ENCODE assay signal across 10 cellular contexts in the genomic region with DNA sequence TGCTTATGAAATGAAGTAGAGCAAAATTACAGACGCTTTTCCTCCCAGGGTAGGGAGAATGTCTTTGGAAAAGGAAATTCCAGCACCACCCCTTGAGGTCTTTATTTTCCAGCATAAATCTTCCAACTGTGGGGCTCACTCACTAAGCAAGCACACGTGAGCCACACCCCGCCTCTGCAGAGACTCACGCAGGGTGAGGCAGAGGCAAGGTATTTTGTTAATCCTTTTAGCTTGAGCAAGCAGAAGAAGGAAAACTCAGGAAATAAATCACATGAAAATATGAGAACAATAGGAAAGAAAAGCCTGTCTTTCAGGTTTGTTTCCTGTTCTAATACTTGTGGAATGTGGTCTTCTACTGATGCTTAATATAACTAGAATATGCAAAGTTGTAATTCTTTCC. TPM values are rescaled to one million over a fixed set of nuclear protein-coding genes. Genes with fewer than 3 reads are reported as not detected.
DNase-seq lines count a peak whose midpoint lies in the region; ATAC-seq, FAIRE-seq and TF ChIP-seq lines count a peak whose summit lies in the region.
"Had no signal": no experiment of that assay in that cellular context is flagged by ENCODE, and none has a peak within 500 bp of the region (broad histone marks: within the 10 kb centered on the region; RNA-seq: fewer than 3 reads in every experiment).

No MANE protein-coding gene starts in this region.

- POLR2A ChIA-PET in A673 (lab: Charles Lee; ENCODE audit: low non-redundant PET) (no interaction called here), K562 (lab: Yijun Ruan, JAX) (no interaction called here)
- POLR2A ChIA-PET in activated CD4-positive, alpha-beta memory T cell treated with anti-CD3 and anti-CD28 coated beads for 36 hours (lab: Charles Lee), result no interaction called here

- no peaks in the 10 kb centered on the region for H3K36me3 ChIP-seq in A673 (ENCODE audit: insufficient read depth, low read length, poor library complexity, severe bottlenecking)
- no peaks in the 10 kb centered on the region for H3K36me3 ChIP-seq in K562 (ENCODE audit: control insufficient read depth, insufficient read depth, low read length)
- no peaks in the 10 kb centered on the region for H3K36me3 ChIP-seq in lower lobe of right lung

- peaks cover 6% of the 10 kb centered on the region; the same call in 2 of the 3 replicates for H3K79me2 ChIP-seq in K562 (ENCODE audit: control insufficient read depth, insufficient read depth, low read length)

- no peak overlapping the region for H3K27ac Mint-ChIP-seq in activated CD4-positive, alpha-beta memory T cell treated with anti-CD3 and anti-CD28 coated beads for 36 hours
- H3K27ac Mint-ChIP-seq: CD8-positive, alpha-beta T cell had no signal

- H3K4me1 Mint-ChIP-seq in activated CD4-positive, alpha-beta memory T cell treated with anti-CD3 and anti-CD28 coated beads for 36 hours (ENCODE audit: low read depth), result peaks cover 24% of the 10 kb centered on the region

- H2AFZ ChIP-seq in K562 (ENCODE audit: low read depth, low read length), result no peak overlapping the region

- H3K27me3 ChIP-seq in A673 (replicated peaks; ENCODE audit: insufficient read depth, low read depth, low read length, poor library complexity) (peaks cover 19% of the 10 kb centered on the region), K562 (ENCODE audit: control insufficient read depth in 2 of 2, insufficient read depth in 2 of 2, low read length in 2 of 2) (no peaks in the 10 kb centered on the region), lower lobe of right lung (ENCODE audit: low read depth) (no peaks in the 10 kb centered on the region)

- intact Hi-C loops in A673 (cut with micrococcal nuclease; ENCODE audit: unreplicated experiment) (loop anchor here (10.0 kb wide), 1 partner anchor 171 kb away; a partner anchor contains a TSS), K562 (cut with micrococcal nuclease) (no loop called here), lower lobe of right lung (cut with DNase I) (no loop called here), posterior vena cava (cut with DNase I) (loop anchor here in 1 of 2 donors (10.0 kb wide), 1 partner anchor 89 kb away; no protein-coding TSS in a partner anchor)
- intact Hi-C loops in activated CD4-positive, alpha-beta memory T cell treated with anti-CD3 and anti-CD28 coated beads for 36 hours (cut with micrococcal nuclease), result no loop called here

- no peak for TF ChIP-seq EP300 in K562 (IDR thresholded peaks at IDR 0.05; ENCODE audit: low read length)

- no peak overlapping the region for H3K9ac ChIP-seq in K562 (ENCODE audit: insufficient read depth in 1 of 2, low read depth in 2 of 2, low read length in 2 of 2)

- DNase-seq in A673 (ENCODE audit: low spot score), result peak; percentile 54
- peak; percentile 83 for DNase-seq in HPDE6-E6E7 (ENCODE audit: extremely low spot score)
- DNase-seq in K562 (ENCODE audit: extremely low read depth in 1 of 4, low spot score in 3 of 4), result no peak
- DNase-seq in lower lobe of right lung, result peak; percentile 45
- no peak for DNase-seq in posterior vena cava (ENCODE audit: low spot score)
- no peak for DNase-seq in activated CD4-positive, alpha-beta memory T cell treated with anti-CD3 and anti-CD28 coated beads for 36 hours
- no peak for DNase-seq in occipital lobe (lab: John Stamatoyannopoulos, UW)
- DNase-seq: activated naive CD4-positive, alpha-beta T cell treated with Interleukin-2 at 50 U/mL for 16 hours; CD8-positive, alpha-beta T cell had no signal

- H3K4me3 ChIP-seq in A673 (ENCODE audit: low read depth, low read length, poor library complexity, severe bottlenecking), result no peak overlapping the region
- no peak overlapping the region for H3K4me3 ChIP-seq in K562
- H3K4me3 ChIP-seq in lower lobe of right lung, result no peak overlapping the region

- CTCF ChIA-PET in A673 (lab: Charles Lee) (no interaction called here), K562 (lab: Yijun Ruan, JAX; ENCODE audit: low intra/inter-chr PET ratio) (no interaction called here)
- CTCF ChIA-PET in activated CD4-positive, alpha-beta memory T cell treated with anti-CD3 and anti-CD28 coated beads for 36 hours (lab: Charles Lee), result no interaction called here

- H4K20me1 ChIP-seq in K562 (replicated peaks; ENCODE audit: control insufficient read depth, insufficient read depth, low read length), result no peaks in the 10 kb centered on the region

- no peaks in the 10 kb centered on the region for H3K27me3 Mint-ChIP-seq in activated CD4-positive, alpha-beta memory T cell treated with anti-CD3 and anti-CD28 coated beads for 36 hours

- TF ChIP-seq CTCF in A673 (conservative IDR thresholded peaks at IDR 0.05; ENCODE audit: low read depth, low read length) (no peak), K562 (IDR thresholded peaks at IDR 0.05 in 2 of 3, conservative IDR thresholded peaks at IDR 0.05 in 1 of 3; ENCODE audit: insufficient read depth in 2 of 3, low read depth in 1 of 3, low read length in 3 of 3) (no peak), lower lobe of right lung (IDR thresholded peaks at IDR 0.05) (no peak)

- no peak overlapping the region for H3K4me3 Mint-ChIP-seq in activated CD4-positive, alpha-beta memory T cell treated with anti-CD3 and anti-CD28 coated beads for 36 hours
- H3K4me3 Mint-ChIP-seq: CD8-positive, alpha-beta T cell had no signal

- BruUV-seq in A673 (replicated peaks; lab: Mats Ljungman, UMichigan) (no TSS peak), K562 (replicated peaks; lab: Mats Ljungman, UMichigan) (no TSS peak)

- H3K9me1 ChIP-seq in K562 (ENCODE audit: control insufficient read depth, insufficient read depth, low read length), result no peaks in the 10 kb centered on the region

- 19% methylated on average over 4 of the region's 4 CpGs for WGBS in K562 (ENCODE audit: insufficient coverage, low coverage, missing lambda C conversion rate)

- H3K9me3 ChIP-seq in A673 (ENCODE audit: low read depth, low read length, poor library complexity, severe bottlenecking) (no peaks in the 10 kb centered on the region), K562 (replicated peaks; ENCODE audit: control insufficient read depth, insufficient read depth, low read depth, low read length) (no peaks in the 10 kb centered on the region), lower lobe of right lung (no peaks in the 10 kb centered on the region)

- in situ Hi-C loops in K562 (cut with MboI), result no loop called here

- FAIRE-seq in K562 (lab: Jason Lieb, UNC), result no peak

- peaks cover 3% of the 10 kb centered on the region for H3K36me3 Mint-ChIP-seq in activated CD4-positive, alpha-beta memory T cell treated with anti-CD3 and anti-CD28 coated beads for 36 hours
- H3K36me3 Mint-ChIP-seq: CD8-positive, alpha-beta T cell had no signal

- TF ChIP-seq POLR2A in K562 (conservative IDR thresholded peaks at IDR 0.05), result no peak

- H3K4me2 ChIP-seq in K562 (ENCODE audit: insufficient read depth, low read length), result no peak overlapping the region

- ATAC-seq in K562 (no peak), lower lobe of right lung (peak; percentile 52 to 57), HG03565 (IDR thresholded peaks at IDR 0.05; ENCODE audit: unreplicated experiment) (no peak)
- ATAC-seq: CD8-positive, alpha-beta T cell had no signal

- TF ChIP-seq RAD21 in K562 (CRISPR knock-in tag; conservative IDR thresholded peaks at IDR 0.05 in 1 of 2, IDR thresholded peaks at IDR 0.05 in 1 of 2), result no peak

- H3K27ac ChIP-seq in A673 (ENCODE audit: low read depth, low read length, poor library complexity, severe bottlenecking) (no peak overlapping the region), K562 (ENCODE audit: extremely low read depth, low read depth, low read length) (no peak overlapping the region), lower lobe of right lung (no peak overlapping the region)

- H3K4me1 ChIP-seq in A673 (ENCODE audit: insufficient read depth, low read length, poor library complexity, severe bottlenecking) (peaks cover 5% of the 10 kb centered on the region), K562 (replicated peaks in 1 of 2; ENCODE audit: control insufficient read depth in 2 of 2, insufficient read depth in 2 of 2, low read length in 2 of 2) (peaks cover 0 to 5% of the 10 kb centered on the region in 2 experiments; a peak in 2 of 5 replicates), lower lobe of right lung (peaks cover 31% of the 10 kb centered on the region)

- peaks cover 7% of the 10 kb centered on the region for H3K9me3 Mint-ChIP-seq in activated CD4-positive, alpha-beta memory T cell treated with anti-CD3 and anti-CD28 coated beads for 36 hours

TF ChIP-seq in K562, 482 proteins besides CTCF, POLR2A, EP300 and RAD21:
- TF ChIP-seq JUN (IDR thresholded peaks at IDR 0.05; ENCODE audit: borderline replicate concordance, low read depth, low read length), result no peak
- no peak for TF ChIP-seq JUN (CRISPR knock-in tag; IDR thresholded peaks at IDR 0.05; ENCODE audit: borderline replicate concordance)
- 0 out of 2 replicates have a peak, but pooled peaks have one; percentile 25 for TF ChIP-seq BHLHE40 (IDR thresholded peaks at IDR 0.05; ENCODE audit: low read length)

RNA-seq across cellular contexts. Expression of a gene that starts 4.1 kb away (rescaled TPM):
- 2.4 and 3.8 TPM in 2 replicates for total RNA-seq in A673 (2021)
- total RNA-seq in K562 (2011; cell fraction: chromatin; rRNA removed; ENCODE audit: low replicate concordance), result 15.0 and 25.0 TPM in 2 replicates
- total RNA-seq in K562 (2011; cell fraction: nucleolus; rRNA removed), result 4.7 and 5.4 TPM in 2 replicates
- total RNA-seq in K562 (2011; cell fraction: nucleoplasm; rRNA removed), result 9.0 and 17.7 TPM in 2 replicates
- 29.4 and 38.1 TPM in 2 replicates for total RNA-seq in K562 (2014; rRNA removed)
- 46.5 and 55.7 TPM in 2 replicates for total RNA-seq in K562 (2014; rRNA removed; fragmentation: Illumina TruSeq; extraction: Trizol)
- 45.7 and 52.5 TPM in 2 replicates for total RNA-seq in K562 (2015; rRNA removed; fragmentation: Illumina TruSeq; extraction: Trizol)
- 36.2 and 44.2 TPM in 2 replicates for total RNA-seq in K562 (2021)
- 13.0 and 16.1 TPM in 2 replicates for polyA plus RNA-seq in K562 (2011; rRNA removed)
- polyA plus RNA-seq in K562 (2011; cell fraction: cytosol; rRNA removed), result 5.8 and 7.4 TPM in 2 replicates
- 6.8 and 8.9 TPM in 2 replicates for polyA plus RNA-seq in K562 (2011; cell fraction: nucleus; rRNA removed)
- 9.5 and 14.3 TPM in 2 replicates for polyA plus RNA-seq in K562 (2012)
- 19.5 and 22.9 TPM in 2 replicates for polyA plus RNA-seq in K562 (2014; fragmentation: Illumina TruSeq; extraction: Trizol)
- polyA plus RNA-seq in K562 (2014; fragmentation: Nextera tagmentation; extraction: Ambion mirVana), result 10 to 100 TPM in 1 of 2 experiments, 1 to 10 TPM in 1; 5.3 to 13.9 TPM
- 13.2 and 15.1 TPM in 2 replicates for polyA plus RNA-seq in K562 (2014; rRNA removed)
- 36.8 and 42.7 TPM in 2 replicates for polyA minus RNA-seq in K562 (2011; rRNA and poly(A)+ RNA removed)
- 18.4 and 22.6 TPM in 2 replicates for polyA minus RNA-seq in K562 (2011; cell fraction: cytosol; rRNA and poly(A)+ RNA removed)
- polyA minus RNA-seq in K562 (2011; cell fraction: nucleus; rRNA and poly(A)+ RNA removed), result 12.5 and 31.9 TPM in 2 replicates
- 115 TPM for total RNA-seq in lower lobe of right lung
- total RNA-seq in posterior vena cava, result 10 to 100 TPM; 53.8 to 72.6 TPM
- total RNA-seq in activated CD4-positive, alpha-beta memory T cell treated with anti-CD3 and anti-CD28 coated beads for 36 hours, result 10 to 100 TPM; 26.1 to 28.1 TPM
- 20.6 TPM for total RNA-seq in occipital lobe

Comparison
In these comparisons a context has a peak if more than half of its experiments do, and no peak if none do; other contexts are left out.
1. DNase-seq: peak in A673 (single experiment), HPDE6-E6E7 (single experiment) and lower lobe of right lung (single experiment); none in K562 (0 of 4), posterior vena cava (single experiment), activated CD4-positive, alpha-beta memory T cell treated with anti-CD3 and anti-CD28 coated beads for 36 hours (single experiment) and occipital lobe (single experiment).
2. ATAC-seq: peak in lower lobe of right lung (2 of 2); none in K562 (single experiment) and HG03565 (single experiment).